In the genomic region with DNA sequence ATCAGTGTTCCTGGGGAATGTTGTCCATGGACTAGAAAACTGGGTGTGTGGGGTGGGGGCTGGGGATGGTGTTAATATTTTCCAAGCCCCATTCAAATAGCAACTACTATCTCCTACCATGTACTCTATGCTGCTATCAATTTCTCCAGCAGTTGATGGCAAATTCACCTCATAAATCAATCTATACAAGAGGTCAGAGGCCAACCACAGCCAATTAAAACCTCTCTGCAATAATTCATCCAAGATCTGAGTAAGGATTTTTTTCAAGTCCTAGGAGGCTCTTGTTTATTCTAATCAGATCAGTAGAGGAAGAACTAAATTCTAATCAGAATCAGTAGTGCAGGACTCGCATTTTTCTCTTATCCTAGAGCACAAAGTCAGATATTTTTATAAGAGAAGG, we compare ENCODE assay signal across 23 cellular contexts.
"Had no signal": no experiment of that assay in that cellular context is flagged by ENCODE, and none has a peak within 500 bp of the region (broad histone marks: within the 10 kb centered on the region; RNA-seq: fewer than 3 reads in every experiment).

No MANE protein-coding gene starts in this region.

- H3K4me1 Mint-ChIP-seq: natural killer cell; neural progenitor cell; stimulated activated effector memory CD8-positive, alpha-beta T cell treated with anti-CD3 and anti-CD28 coated beads, Interleukin-12 subunit alpha, Interleukin-12 subunit beta, amount 100 ng/mL, for 72 hours; stimulated activated naive B cell treated with anti-CD40 and anti-IgM and Interleukin-4, amounts not matched to agents 10 μg/mL and 1 μg/mL and 100 μg/mL, for 72 hours had no signal

- DNase-seq: natural killer cell; occipital lobe; ovary; posterior cingulate gyrus; psoas muscle; right cardiac atrium; right lobe of liver; sigmoid colon; small intestine; stimulated activated CD4-positive, alpha-beta T cell treated with anti-CD3 and anti-CD28 coated beads, Interleukin-15, amount 100 ng/mL, for 24 hours; stimulated activated CD4-positive, alpha-beta T cell treated with anti-CD3 and anti-CD28 coated beads, Interleukin-2, amount 100 ng/mL, for 24 hours; stimulated activated CD4-positive, alpha-beta T cell treated with anti-CD3 and anti-CD28 coated beads, Interleukin-2, amount 100 ng/mL, for 48 hours; stimulated activated CD4-positive, alpha-beta T cell treated with anti-CD3 and anti-CD28 coated beads, Interleukin-4, amount 100 ng/mL, for 24 hours; stimulated activated naive B cell treated with anti-CD40 and anti-IgM and Interleukin-4, amounts not matched to agents 10 μg/mL and 1 μg/mL and 100 μg/mL, for 72 hours; stimulated activated naive CD4-positive, alpha-beta T cell treated with Interleukin-2 at 50 U/mL for 16 hours; stomach; thyroid gland; trophoblast cell; upper lobe of left lung had no signal

- H3K27ac Mint-ChIP-seq: natural killer cell; neural progenitor cell; progenitor cell of endocrine pancreas; stimulated activated effector memory CD8-positive, alpha-beta T cell treated with anti-CD3 and anti-CD28 coated beads, Interleukin-12 subunit alpha, Interleukin-12 subunit beta, amount 100 ng/mL, for 72 hours; stimulated activated naive B cell treated with anti-CD40 and anti-IgM and Interleukin-4, amounts not matched to agents 10 μg/mL and 1 μg/mL and 100 μg/mL, for 72 hours; stimulated activated naive CD8-positive, alpha-beta T cell treated with anti-CD3 and anti-CD28 coated beads, Interleukin-15, Interleukin-2, amounts not matched to agents 100 ng/mL and 50 ng/mL, for 24 hours had no signal

- H3K9me3 Mint-ChIP-seq: natural killer cell; neural progenitor cell; stimulated activated effector memory CD8-positive, alpha-beta T cell treated with anti-CD3 and anti-CD28 coated beads, Interleukin-12 subunit alpha, Interleukin-12 subunit beta, amount 100 ng/mL, for 72 hours; stimulated activated naive B cell treated with anti-CD40 and anti-IgM and Interleukin-4, amounts not matched to agents 10 μg/mL and 1 μg/mL and 100 μg/mL, for 72 hours; stimulated activated naive CD8-positive, alpha-beta T cell treated with anti-CD3 and anti-CD28 coated beads, Interleukin-15, Interleukin-2, amounts not matched to agents 100 ng/mL and 50 ng/mL, for 24 hours had no signal

- ATAC-seq: natural killer cell; psoas muscle; right cardiac atrium; right lobe of liver; stimulated activated effector memory CD8-positive, alpha-beta T cell treated with anti-CD3 and anti-CD28 coated beads, Interleukin-12 subunit alpha, Interleukin-12 subunit beta, amount 100 ng/mL, for 72 hours; stimulated activated naive B cell treated with anti-CD40 and anti-IgM and Interleukin-4, amounts not matched to agents 10 μg/mL and 1 μg/mL and 100 μg/mL, for 72 hours had no signal

- H3K36me3 Mint-ChIP-seq: natural killer cell; neural progenitor cell; stimulated activated effector memory CD8-positive, alpha-beta T cell treated with anti-CD3 and anti-CD28 coated beads, Interleukin-12 subunit alpha, Interleukin-12 subunit beta, amount 100 ng/mL, for 72 hours; stimulated activated naive B cell treated with anti-CD40 and anti-IgM and Interleukin-4, amounts not matched to agents 10 μg/mL and 1 μg/mL and 100 μg/mL, for 72 hours had no signal

- H3K4me3 Mint-ChIP-seq: natural killer cell; neural progenitor cell; stimulated activated effector memory CD8-positive, alpha-beta T cell treated with anti-CD3 and anti-CD28 coated beads, Interleukin-12 subunit alpha, Interleukin-12 subunit beta, amount 100 ng/mL, for 72 hours; stimulated activated naive B cell treated with anti-CD40 and anti-IgM and Interleukin-4, amounts not matched to agents 10 μg/mL and 1 μg/mL and 100 μg/mL, for 72 hours; stimulated activated naive CD8-positive, alpha-beta T cell treated with anti-CD3 and anti-CD28 coated beads, Interleukin-15, Interleukin-2, amounts not matched to agents 100 ng/mL and 50 ng/mL, for 24 hours had no signal
